1 cellular context compared by ENCODE assay signal in genomic region chr12:95940514-95940913, GRCh38.
TF ChIP-seq lines count a peak whose summit lies in the region.

No MANE protein-coding gene starts in this region.

TF ChIP-seq in HepG2, 621 proteins besides CTCF, POLR2A, EP300 and RAD21 (continued from another document and continues in another):
- TF ChIP-seq AFF4 (CRISPR knock-in tag; IDR thresholded peaks at IDR 0.05) (no peak), TIGD3 (CRISPR knock-in tag; IDR thresholded peaks at IDR 0.05; ENCODE audit: borderline replicate concordance) (no peak), ZNF564 (CRISPR knock-in tag; IDR thresholded peaks at IDR 0.05) (peak; percentile 78), ZNF605 (CRISPR knock-in tag; IDR thresholded peaks at IDR 0.05) (peak; percentile 72; the same call in 1 of the 2 replicates), ZNF101 (CRISPR knock-in tag; IDR thresholded peaks at IDR 0.05; ENCODE audit: borderline replicate concordance, low read depth) (no peak), PBX2 (CRISPR knock-in tag; IDR thresholded peaks at IDR 0.05) (no peak; the same call in 1 of the 2 replicates), SRSF1 (optimal IDR thresholded peaks at IDR 0.05; ENCODE audit: low read depth, low read length) (no peak), TGIF2 (CRISPR knock-in tag; IDR thresholded peaks at IDR 0.05) (no peak), ZNF543 (CRISPR knock-in tag; IDR thresholded peaks at IDR 0.05) (no peak), ZNF367 (CRISPR knock-in tag; IDR thresholded peaks at IDR 0.05; ENCODE audit: borderline replicate concordance) (no peak), ZNF280B (CRISPR knock-in tag; IDR thresholded peaks at IDR 0.05; ENCODE audit: borderline replicate concordance) (no peak), ZNF232 (CRISPR knock-in tag; IDR thresholded peaks at IDR 0.05; ENCODE audit: borderline replicate concordance) (peak; percentile 69; the same call in 1 of the 2 replicates), PHF21A (CRISPR knock-in tag; IDR thresholded peaks at IDR 0.05) (peak; percentile 94), TRAFD1 (CRISPR knock-in tag; IDR thresholded peaks at IDR 0.05; ENCODE audit: borderline replicate concordance) (no peak), E2F1 (CRISPR knock-in tag; IDR thresholded peaks at IDR 0.05) (no peak), ZNF234 (CRISPR knock-in tag; conservative IDR thresholded peaks at IDR 0.05) (no peak), ZNF687 (CRISPR knock-in tag; IDR thresholded peaks at IDR 0.05) (no peak), SUZ12 (IDR thresholded peaks at IDR 0.05; ENCODE audit: low read depth, low read length) (no peak), ZNF713 (CRISPR knock-in tag; IDR thresholded peaks at IDR 0.05) (no peak), NFYC (CRISPR knock-in tag; IDR thresholded peaks at IDR 0.05) (no peak), CC2D1A (CRISPR knock-in tag; IDR thresholded peaks at IDR 0.05) (no peak), ZBTB38 (CRISPR knock-in tag; IDR thresholded peaks at IDR 0.05) (no peak), AHDC1 (CRISPR knock-in tag; IDR thresholded peaks at IDR 0.05; ENCODE audit: borderline replicate concordance) (peak; percentile 98), RFX1 (IDR thresholded peaks at IDR 0.05) (no peak), ZNF432 (CRISPR knock-in tag; IDR thresholded peaks at IDR 0.05; ENCODE audit: borderline replicate concordance) (no peak), RORA (CRISPR knock-in tag; IDR thresholded peaks at IDR 0.05) (no peak), ZNF121 (CRISPR knock-in tag; IDR thresholded peaks at IDR 0.05) (no peak), SSRP1 (CRISPR knock-in tag; IDR thresholded peaks at IDR 0.05) (no peak), HINFP (CRISPR knock-in tag; IDR thresholded peaks at IDR 0.05; ENCODE audit: low read depth) (no peak), ZNF691 (CRISPR knock-in tag; IDR thresholded peaks at IDR 0.05; ENCODE audit: borderline replicate concordance, low read depth) (no peak), KLF16 (CRISPR knock-in tag; IDR thresholded peaks at IDR 0.05) (peak in 1 of 2 experiments; percentile 88; a peak in 1 of 4 replicates), CEBPG (CRISPR knock-in tag; IDR thresholded peaks at IDR 0.05) (peak; percentile 79), ZNF629 (CRISPR knock-in tag; conservative IDR thresholded peaks at IDR 0.05) (no peak; the same call in 1 of the 2 replicates)
